16 cellular contexts compared by ENCODE assay signal in the genomic region with DNA sequence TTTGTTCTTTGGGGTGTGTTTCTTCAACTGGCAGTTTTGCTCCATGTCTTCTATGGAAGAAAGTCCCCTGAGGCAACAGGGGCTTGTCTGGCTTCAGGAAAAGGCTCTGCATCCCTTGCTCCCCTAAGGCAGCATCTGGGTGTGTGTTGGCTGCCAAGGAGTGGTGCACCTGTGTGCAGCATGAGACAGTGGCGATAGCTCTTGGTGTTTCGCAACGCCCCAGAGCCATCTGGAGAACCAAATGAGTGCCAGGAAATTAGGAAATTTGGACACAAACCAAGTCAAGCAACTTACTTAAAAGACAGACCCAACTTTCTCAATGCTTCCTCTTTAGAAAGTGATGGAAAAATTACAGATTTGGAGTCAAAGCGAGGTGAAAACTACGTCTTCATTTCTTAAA.
DNase-seq lines count a peak whose midpoint lies in the region; ATAC-seq and TF ChIP-seq lines count a peak whose summit lies in the region.
"Had no signal": no experiment of that assay in that cellular context is flagged by ENCODE, and none has a peak within 500 bp of the region (broad histone marks: within the 10 kb centered on the region; RNA-seq: fewer than 3 reads in every experiment).

No MANE protein-coding gene starts in this region.

- no peak overlapping the region for H3K14ac ChIP-seq in IMR-90 (replicated peaks; ENCODE audit: low read depth, low read length)

- H4K20me1 ChIP-seq in IMR-90 (ENCODE audit: insufficient read depth, low read length), result no peaks in the 10 kb centered on the region

- H2BK20ac ChIP-seq in IMR-90 (ENCODE audit: low read depth, low read length), result no peak overlapping the region

- no peak overlapping the region for H3K9ac ChIP-seq in IMR-90 (ENCODE audit: low read depth, low read length)

- H3K27ac ChIP-seq in IMR-90 (ENCODE audit: insufficient read depth, low read length), result no peak overlapping the region
- H3K27ac ChIP-seq in left ventricle myocardium inferior (replicated peaks), result no peak overlapping the region
- H3K27ac ChIP-seq in suprapubic skin, result no peak overlapping the region

- no peak overlapping the region for H3K18ac ChIP-seq in IMR-90 (ENCODE audit: low read depth, low read length)

- in situ Hi-C loops in IMR-90 (cut with MboI; ENCODE audit: low sequenced_read_pairs), result no loop called here

- intact Hi-C loops in IMR-90 (cut with micrococcal nuclease) (no loop called here), left ventricle myocardium inferior (cut with micrococcal nuclease) (no loop called here)

- H3K9me3 ChIP-seq in IMR-90 (ENCODE audit: control insufficient read depth, insufficient read depth, low read length) (peaks cover 4% of the 10 kb centered on the region), left ventricle myocardium inferior (replicated peaks) (peaks cover 36% of the 10 kb centered on the region), suprapubic skin (peaks cover 11% of the 10 kb centered on the region)

- H4K5ac ChIP-seq in IMR-90 (ENCODE audit: low read depth, low read length), result no peak overlapping the region

- TF ChIP-seq POLR2A in IMR-90 (IDR thresholded peaks at IDR 0.05; ENCODE audit: low read depth, low read length) (no peak), suprapubic skin (IDR thresholded peaks at IDR 0.05) (no peak)

- no TSS peak for BruUV-seq in IMR-90 (replicated peaks; lab: Mats Ljungman, UMichigan)

- no peak for TF ChIP-seq CTCF in IMR-90 (conservative IDR thresholded peaks at IDR 0.05; ENCODE audit: low read depth, low read length)
- no peak for TF ChIP-seq CTCF in left ventricle myocardium inferior (IDR thresholded peaks at IDR 0.05; ENCODE audit: borderline replicate concordance)
- no peak for TF ChIP-seq CTCF in suprapubic skin (IDR thresholded peaks at IDR 0.05)

- H3K27me3 ChIP-seq in IMR-90 (ENCODE audit: control insufficient read depth, insufficient read depth, low read length) (no peaks in the 10 kb centered on the region), left ventricle myocardium inferior (ENCODE audit: low read depth) (no peaks in the 10 kb centered on the region), suprapubic skin (no peaks in the 10 kb centered on the region)

- no peak overlapping the region for H4K8ac ChIP-seq in IMR-90 (ENCODE audit: low read depth in 2 of 2, low read length in 2 of 2)

- no peak for ATAC-seq in IMR-90 (ENCODE audit: low read depth)
- no peak for ATAC-seq in GM19351 (IDR thresholded peaks at IDR 0.05; ENCODE audit: unreplicated experiment)
- ATAC-seq in HG03039 (IDR thresholded peaks at IDR 0.05; ENCODE audit: unreplicated experiment), result no peak
- ATAC-seq: stimulated activated effector memory CD8-positive, alpha-beta T cell treated with anti-CD3 and anti-CD28 coated beads, Interleukin-12 subunit alpha, Interleukin-12 subunit beta, amount 100 ng/mL, for 72 hours had no signal

- no peak overlapping the region for H2AK5ac ChIP-seq in IMR-90 (ENCODE audit: low read depth, low read length)

- DNase-seq in AML-193 (lab: John Stamatoyannopoulos, UW), result peak; percentile 58 to 65
- no peak for DNase-seq in IMR-90
- peak; percentile 42 for DNase-seq in NOMO-1 treated with DMSO at 0.1 percent for 48 hours (lab: John Stamatoyannopoulos, UW; ENCODE audit: unreplicated experiment)
- peak; percentile 57 for DNase-seq in left ventricle myocardium inferior
- no peak for DNase-seq in hypothalamus (lab: John Stamatoyannopoulos, UW)
- DNase-seq in suprapubic skin (ENCODE audit: low spot score in 2 of 2), result no peak
- DNase-seq: activated CD4-positive, alpha-beta memory T cell treated with anti-CD3 and anti-CD28 coated beads for 36 hours; activated naive CD8-positive, alpha-beta T cell treated with anti-CD3 and anti-CD28 coated beads for 36 hours; activated T-cell treated with anti-CD3 and anti-CD28 coated beads, Interleukin-2, amount 50 U/mL, for 48 hours; effector CD4-positive, alpha-beta T cell; NCI-H1417 treated with DMSO at 0.1 percent for 48 hours; NCI-H774; SHP77 treated with DMSO at 0.1 percent for 48 hours had no signal

- TF ChIP-seq RAD21 in IMR-90 (IDR thresholded peaks at IDR 0.05; ENCODE audit: low read length), result no peak

- H2BK120ac ChIP-seq in IMR-90 (ENCODE audit: low read depth, low read length), result no peak overlapping the region

- no peak for TF ChIP-seq EP300 in suprapubic skin (IDR thresholded peaks at IDR 0.05)

- H3K4me3 ChIP-seq in IMR-90 (ENCODE audit: insufficient read depth, low read depth, low read length) (no peak overlapping the region), left ventricle myocardium inferior (no peak overlapping the region), suprapubic skin (no peak overlapping the region)

- no CpG with 5 or more reads among the region's 5 CpGs for WGBS in IMR-90 (ENCODE audit: extremely low coverage in 2 of 2, insufficient read length in 1 of 2), 2 experiments
- 26% methylated on average over 5 of the region's 5 CpGs for WGBS in suprapubic skin

- no peak overlapping the region for H3K56ac ChIP-seq in IMR-90 (ENCODE audit: extremely low read depth, insufficient read depth, low read length)

- H2AFZ ChIP-seq in IMR-90 (replicated peaks; ENCODE audit: low read length, poor library complexity), result no peak overlapping the region

- H3K23ac ChIP-seq in IMR-90 (ENCODE audit: low read depth, low read length), result no peak overlapping the region

- POLR2A ChIA-PET in IMR-90 (lab: Charles Lee; ENCODE audit: unreplicated experiment), result no interaction called here

- H3K36me3 ChIP-seq in IMR-90 (ENCODE audit: control insufficient read depth, insufficient read depth, low read length) (no peaks in the 10 kb centered on the region), left ventricle myocardium inferior (no peaks in the 10 kb centered on the region), suprapubic skin (no peaks in the 10 kb centered on the region)

- dilution Hi-C loops in IMR-90 (cut with HindIII; ENCODE audit: low sequenced_read_pairs, unreplicated experiment), result no loop called here

- no peaks in the 10 kb centered on the region for H3K9me1 ChIP-seq in IMR-90 (ENCODE audit: insufficient read depth, low read length)

- H2BK15ac ChIP-seq in IMR-90 (ENCODE audit: low read depth, low read length), result no peak overlapping the region

- CTCF ChIA-PET in IMR-90 (lab: Yijun Ruan, JAX), result no interaction called here

- no peak overlapping the region for H3K4me2 ChIP-seq in IMR-90 (ENCODE audit: low read depth, low read length)

- no peak overlapping the region for H2BK5ac ChIP-seq in IMR-90 (ENCODE audit: low read depth, low read length, poor library complexity, severe bottlenecking)

- no peaks in the 10 kb centered on the region for H3K79me1 ChIP-seq in IMR-90 (ENCODE audit: low read depth in 1 of 2, low read length in 2 of 2)

- H3K4ac ChIP-seq in IMR-90 (ENCODE audit: low read depth, low read length), result no peak overlapping the region

- H3K4me1 ChIP-seq in IMR-90 (ENCODE audit: control insufficient read depth, insufficient read depth, low read length) (no peaks in the 10 kb centered on the region), left ventricle myocardium inferior (no peaks in the 10 kb centered on the region), suprapubic skin (no peaks in the 10 kb centered on the region)

- H2AK9ac ChIP-seq in IMR-90 (replicated peaks; ENCODE audit: low read depth, low read length, poor library complexity), result no peak overlapping the region

- H4K91ac ChIP-seq in IMR-90 (ENCODE audit: insufficient read depth, low read depth, low read length), result no peak overlapping the region

TF ChIP-seq in IMR-90, 13 proteins besides CTCF, POLR2A, EP300 and RAD21:
- TF ChIP-seq FOS (IDR thresholded peaks at IDR 0.05; ENCODE audit: low read depth, low read length) (no peak), MXI1 (IDR thresholded peaks at IDR 0.05; ENCODE audit: borderline replicate concordance, low read depth, low read length) (no peak), RCOR1 (IDR thresholded peaks at IDR 0.05; ENCODE audit: insufficient replicate concordance, low read length) (no peak), CEBPB (IDR thresholded peaks at IDR 0.05; ENCODE audit: low read depth, low read length) (0 out of 2 replicates have a peak, but pooled peaks have one; percentile 19)
TF ChIP-seq in IMR-90: peak in this region for 1.

Comparison
In these comparisons a context has a peak if more than half of its experiments do, and no peak if none do; other contexts are left out.
1. DNase-seq: peak in AML-193 (2 of 2), NOMO-1 treated with DMSO at 0.1 percent for 48 hours (single experiment) and left ventricle myocardium inferior (single experiment); none in IMR-90 (single experiment), hypothalamus (0 of 51) and suprapubic skin (0 of 2).